24 cellular contexts compared by ENCODE assay signal in the genomic region with DNA sequence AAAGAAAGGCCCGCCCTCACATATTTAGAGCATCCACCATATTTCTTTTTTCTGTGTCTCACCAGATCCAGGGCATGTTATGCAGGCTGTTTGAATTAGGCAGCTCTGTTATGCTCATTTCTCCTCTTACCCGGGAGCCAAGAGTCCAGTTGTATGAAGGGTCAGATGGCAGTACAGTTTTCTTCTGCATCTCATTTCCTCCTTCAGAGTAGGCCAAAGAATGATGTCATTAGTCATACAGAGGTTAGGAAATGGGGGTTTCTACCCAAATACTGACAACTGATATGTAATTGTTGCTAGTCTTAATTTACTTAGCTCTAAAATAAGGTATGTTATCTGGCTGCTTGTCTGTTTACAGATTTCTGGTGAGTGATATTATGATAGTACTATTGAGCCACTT.
DNase-seq lines count a peak whose midpoint lies in the region; ATAC-seq, FAIRE-seq and TF ChIP-seq lines count a peak whose summit lies in the region.
"Had no signal": no experiment of that assay in that cellular context is flagged by ENCODE, and none has a peak within 500 bp of the region (broad histone marks: within the 10 kb centered on the region; RNA-seq: fewer than 3 reads in every experiment).

No MANE protein-coding gene starts in this region.

- no peak for TF ChIP-seq EP300 in HepG2 (IDR thresholded peaks at IDR 0.05; ENCODE audit: low read depth in 2 of 2, low read length in 2 of 2)
- TF ChIP-seq EP300 in HepG2 (CRISPR knock-in tag; IDR thresholded peaks at IDR 0.05; ENCODE audit: borderline replicate concordance) = no peak

- H4K20me1 ChIP-seq in Loucy (ENCODE audit: insufficient read depth, low read length, poor library complexity, severe bottlenecking) = no peaks in the 10 kb centered on the region
- H4K20me1 ChIP-seq in HepG2 (ENCODE audit: insufficient read depth, low read length) = peaks cover 5% of the 10 kb centered on the region; the same call in 1 of the 2 replicates

- H2AFZ ChIP-seq in Loucy (ENCODE audit: low read length) = no peak overlapping the region
- H2AFZ ChIP-seq in HepG2 (ENCODE audit: low read length) = no peak overlapping the region

- peak overlapping the region in 3 of 5 experiments; percentile 42 to 85 (median 61) for H3K27ac Mint-ChIP-seq in brain
- H3K27ac Mint-ChIP-seq: natural killer cell treated with Interleukin-12 subunit alpha and Interleukin-12 subunit beta and Interleukin-15 and Interleukin-18, amount 100 ng/mL, for 72 hours had no signal

- H3K9ac ChIP-seq in Loucy (ENCODE audit: low read depth, low read length, poor library complexity, severe bottlenecking) (no peak overlapping the region), HepG2 (ENCODE audit: insufficient read depth, low read depth, low read length) (no peak overlapping the region)

- H3K4me3 ChIP-seq in Loucy (ENCODE audit: low read length, poor library complexity, severe bottlenecking) = no peak overlapping the region
- no peak overlapping the region for H3K4me3 ChIP-seq in HepG2 (replicated peaks in 1 of 3; ENCODE audit: insufficient read depth in 1 of 3, low read depth in 2 of 3, low read length in 3 of 3)
- H3K4me3 ChIP-seq: HAP-1, MG63, prostate gland, skin epidermis, upper lobe of left lung had no signal

- no peak for ATAC-seq in HepG2
- ATAC-seq in HG02588 (IDR thresholded peaks at IDR 0.05; ENCODE audit: unreplicated experiment) = no peak
- no peak for ATAC-seq in GM21447 (IDR thresholded peaks at IDR 0.05; ENCODE audit: unreplicated experiment)
- no peak for ATAC-seq in HG02852 (IDR thresholded peaks at IDR 0.05; ENCODE audit: unreplicated experiment)
- ATAC-seq: natural killer cell treated with Interleukin-12 subunit alpha and Interleukin-12 subunit beta and Interleukin-15 and Interleukin-18, amount 100 ng/mL, for 72 hours had no signal

- POLR2A ChIA-PET in HepG2 (lab: Yijun Ruan, JAX) = no interaction called here

- WGBS in HepG2 (ENCODE audit: low lambda C conversion rate) = 96% methylated on average over 2 of the region's 2 CpGs

- DNase-seq in DMS53 treated with DMSO at 0.1 percent for 48 hours (lab: John Stamatoyannopoulos, UW; ENCODE audit: unreplicated experiment) = peak; percentile 70
- no peak for DNase-seq in HepG2 (ENCODE audit: low spot score)
- DNase-seq in posterior vena cava (ENCODE audit: low spot score) = no peak
- DNase-seq: activated CD4-positive, alpha-beta T cell treated with anti-CD3 and anti-CD28 coated beads for 4 hours; activated CD8-positive, alpha-beta memory T cell treated with anti-CD3 and anti-CD28 coated beads, Interleukin-2, amount 50 U/mL, for 4 hours; aorta; Caco-2; hypothalamus; MG63; NCI-H1436; NK-92 treated with Interleukin-12 subunit alpha and Interleukin-12 subunit beta, amount 100 ng/mL, for 24 hours; RPMI8226; stimulated activated CD4-positive, alpha-beta T cell treated with anti-CD3 and anti-CD28 coated beads, Interleukin-4, amount 100 ng/mL, for 24 hours; SW 1271; upper lobe of left lung had no signal

- H3K4me3 Mint-ChIP-seq in brain = no peak overlapping the region
- H3K4me3 Mint-ChIP-seq: natural killer cell treated with Interleukin-12 subunit alpha and Interleukin-12 subunit beta and Interleukin-15 and Interleukin-18, amount 100 ng/mL, for 72 hours had no signal

- no TSS peak for BruUV-seq in HepG2 (replicated peaks; lab: Mats Ljungman, UMichigan)

- no peaks in the 10 kb centered on the region for H3K9me2 ChIP-seq in Loucy (replicated peaks; ENCODE audit: low read depth, low read length)

- H3K27ac ChIP-seq in HepG2 (ENCODE audit: extremely low read length, insufficient read depth, low read length) = no peak overlapping the region
- H3K27ac ChIP-seq: prostate gland, skin epidermis, upper lobe of left lung had no signal

- H3K4me1 ChIP-seq in Loucy (ENCODE audit: insufficient read depth, low read length, poor library complexity, severe bottlenecking) (peaks cover 56% of the 10 kb centered on the region), HepG2 (ENCODE audit: insufficient read depth, low read length) (no peaks in the 10 kb centered on the region)
- H3K4me1 ChIP-seq: Caco-2, HAP-1, prostate gland had no signal

- intact Hi-C loops in HepG2 (cut with micrococcal nuclease; ENCODE audit: unreplicated experiment) = no loop called here
- intact Hi-C loops in posterior vena cava (cut with DNase I) = no loop called here

- H3K9me3 Mint-ChIP-seq in brain = no peaks in the 10 kb centered on the region
- H3K9me3 Mint-ChIP-seq: natural killer cell treated with Interleukin-12 subunit alpha and Interleukin-12 subunit beta and Interleukin-15 and Interleukin-18, amount 100 ng/mL, for 72 hours had no signal

- in situ Hi-C loops in HepG2 (cut with HindIII; ENCODE audit: extremely low pct_ligation_motif_present, low pct_unique_long_range_greater_than_20kb) = no loop called here

- H3K27me3 ChIP-seq in Loucy (ENCODE audit: insufficient read depth, low read length, poor library complexity, severe bottlenecking) = no peaks in the 10 kb centered on the region
- H3K27me3 ChIP-seq in HepG2 (ENCODE audit: control insufficient read depth in 1 of 2, insufficient read depth in 2 of 2, low read length in 2 of 2) = no peaks in the 10 kb centered on the region
- H3K27me3 ChIP-seq: MG63, upper lobe of left lung had no signal

- no peak for FAIRE-seq in HepG2 (lab: Jason Lieb, UNC)

- no peak for TF ChIP-seq RAD21 in HepG2 (CRISPR knock-in tag; IDR thresholded peaks at IDR 0.05)

- H3K27me3 Mint-ChIP-seq in brain = peaks cover 2% of the 10 kb centered on the region

- TF ChIP-seq CTCF in Loucy (conservative IDR thresholded peaks at IDR 0.05; ENCODE audit: low read length) = no peak
- no peak for TF ChIP-seq CTCF in brain (conservative IDR thresholded peaks at IDR 0.05)
- no peak for TF ChIP-seq CTCF in HepG2 (CRISPR knock-in tag; IDR thresholded peaks at IDR 0.05)

- CTCF ChIA-PET in HepG2 (lab: Yijun Ruan, JAX; ENCODE audit: low intra/inter-chr PET ratio, low total read pairs) = no interaction called here

- H3K36me3 ChIP-seq in Loucy (ENCODE audit: insufficient read depth, low read length) (no peaks in the 10 kb centered on the region), HepG2 (replicated peaks in 1 of 2; ENCODE audit: control insufficient read depth in 1 of 2, insufficient read depth in 2 of 2, low read length in 2 of 2) (peaks cover 6 to 7% of the 10 kb centered on the region in 2 experiments; a peak in 3 of 5 replicates)
- H3K36me3 ChIP-seq: HAP-1, MG63, prostate gland, upper lobe of left lung had no signal

- no peak for TF ChIP-seq POLR2A in HepG2 (IDR thresholded peaks at IDR 0.05; ENCODE audit: insufficient read depth in 1 of 2, low read depth in 2 of 2, low read length in 2 of 2)

- H3K79me2 ChIP-seq in Loucy (ENCODE audit: insufficient read depth, low read length) = no peaks in the 10 kb centered on the region
- H3K79me2 ChIP-seq in HepG2 (ENCODE audit: insufficient read depth, low read length) = no peaks in the 10 kb centered on the region

- H3K4me2 ChIP-seq in Loucy (ENCODE audit: low read depth, low read length, poor library complexity, severe bottlenecking) = peak overlapping the region; percentile 12
- no peak overlapping the region for H3K4me2 ChIP-seq in HepG2 (ENCODE audit: low read depth, low read length)

- peaks cover 7% of the 10 kb centered on the region for H3F3A ChIP-seq in Loucy (ENCODE audit: low read depth)

- H3K9me3 ChIP-seq in Loucy (ENCODE audit: insufficient read depth, low read depth, low read length) = no peaks in the 10 kb centered on the region
- H3K9me3 ChIP-seq in HepG2 (ENCODE audit: low read length) = no peaks in the 10 kb centered on the region
- H3K9me3 ChIP-seq: Caco-2, HAP-1, MG63, prostate gland, upper lobe of left lung had no signal

- H3K4me1 Mint-ChIP-seq in brain = peaks cover 84% of the 10 kb centered on the region

- peaks cover 3% of the 10 kb centered on the region for H3K36me3 Mint-ChIP-seq in brain
- H3K36me3 Mint-ChIP-seq: natural killer cell treated with Interleukin-12 subunit alpha and Interleukin-12 subunit beta and Interleukin-15 and Interleukin-18, amount 100 ng/mL, for 72 hours had no signal

TF ChIP-seq in HepG2, 621 proteins besides CTCF, POLR2A, EP300 and RAD21:
- TF ChIP-seq HOXD1 (CRISPR knock-in tag; IDR thresholded peaks at IDR 0.05) = no peak
- peak; percentile 76 for TF ChIP-seq ATF7 (IDR thresholded peaks at IDR 0.05)
- no peak for TF ChIP-seq ATF7 (CRISPR knock-in tag; IDR thresholded peaks at IDR 0.05)
- TF ChIP-seq ZSCAN25 (CRISPR knock-in tag; IDR thresholded peaks at IDR 0.05) = no peak
- TF ChIP-seq ZNF207 (IDR thresholded peaks at IDR 0.05; ENCODE audit: borderline replicate concordance) = no peak
- TF ChIP-seq, protein P1, sequence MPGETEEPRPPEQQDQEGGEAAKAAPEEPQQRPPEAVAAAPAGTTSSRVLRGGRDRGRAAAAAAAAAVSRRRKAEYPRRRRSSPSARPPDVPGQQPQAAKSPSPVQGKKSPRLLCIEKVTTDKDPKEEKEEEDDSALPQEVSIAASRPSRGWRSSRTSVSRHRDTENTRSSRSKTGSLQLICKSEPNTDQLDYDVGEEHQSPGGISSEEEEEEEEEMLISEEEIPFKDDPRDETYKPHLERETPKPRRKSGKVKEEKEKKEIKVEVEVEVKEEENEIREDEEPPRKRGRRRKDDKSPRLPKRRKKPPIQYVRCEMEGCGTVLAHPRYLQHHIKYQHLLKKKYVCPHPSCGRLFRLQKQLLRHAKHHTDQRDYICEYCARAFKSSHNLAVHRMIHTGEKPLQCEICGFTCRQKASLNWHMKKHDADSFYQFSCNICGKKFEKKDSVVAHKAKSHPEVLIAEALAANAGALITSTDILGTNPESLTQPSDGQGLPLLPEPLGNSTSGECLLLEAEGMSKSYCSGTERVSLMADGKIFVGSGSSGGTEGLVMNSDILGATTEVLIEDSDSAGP (CRISPR knock-in tag; IDR thresholded peaks at IDR 0.05; ENCODE audit: borderline replicate concordance) = no peak
